In genomic region chr2:201964011-201964410, GRCh38 we compare ENCODE assay signal across 23 cellular contexts.
"Had no signal": no experiment of that assay in that cellular context is flagged by ENCODE, and none has a peak within 500 bp of the region (broad histone marks: within the 10 kb centered on the region; RNA-seq: fewer than 3 reads in every experiment).

No MANE protein-coding gene starts in this region.

- H3K36me3 ChIP-seq: adrenal gland, ascending aorta, colonic mucosa, esophagus muscularis mucosa, left ventricle myocardium inferior, neutrophil, ovary, prostate gland, spleen, tibial artery had no signal

- H3K4me3 Mint-ChIP-seq: activated B cell treated with CpG ODN at 0.5 μM for 24 hours; activated T-cell treated with anti-CD3 and anti-CD28 coated beads, Interleukin-2, amount 50 U/mL, for 72 hours; central memory CD8-positive, alpha-beta T cell; natural killer cell; T-helper 1 cell treated with Interleukin-12 subunit alpha and Interleukin-12 subunit beta and Interleukin-4 antibody, amounts not matched to agents 30 μg/mL and 1 μg/mL, for 36 hours had no signal

- H3K27ac Mint-ChIP-seq: activated B cell treated with CpG ODN at 0.5 μM for 24 hours, natural killer cell had no signal

- H3K27ac ChIP-seq: adrenal gland, ascending aorta, colonic mucosa, esophagus muscularis mucosa, hepatocyte, left ventricle myocardium inferior, neutrophil, ovary, prostate gland, spleen, tibial artery had no signal

- H3K27me3 ChIP-seq: adrenal gland, ascending aorta, colonic mucosa, esophagus muscularis mucosa, hepatocyte, neutrophil, ovary, spleen, tibial artery had no signal

- H3K4me1 ChIP-seq: adrenal gland, ascending aorta, colonic mucosa, esophagus muscularis mucosa, left ventricle myocardium inferior, prostate gland, spleen had no signal

- DNase-seq: activated B cell treated with CpG ODN at 0.5 μM for 24 hours; activated CD8-positive, alpha-beta memory T cell treated with anti-CD3 and anti-CD28 coated beads, Interleukin-2, amount 50 U/mL, for 48 hours; adrenal gland; colonic mucosa; glutamatergic neuron; left ventricle myocardium inferior; mammary epithelial cell; midbrain; natural killer cell; ovary; spleen; stimulated activated naive CD4-positive, alpha-beta T cell treated with Interleukin-2 at 50 U/mL for 16 hours; tibial artery had no signal

- H3K36me3 Mint-ChIP-seq: immature natural killer cell, natural killer cell had no signal

- H3K4me3 ChIP-seq: adrenal gland, ascending aorta, colonic mucosa, esophagus muscularis mucosa, hepatocyte, left ventricle myocardium inferior, ovary, prostate gland, spleen, tibial artery had no signal

- H3K9me3 ChIP-seq: adrenal gland, ascending aorta, colonic mucosa, esophagus muscularis mucosa, left ventricle myocardium inferior, neutrophil, ovary, prostate gland, spleen, tibial artery had no signal

- H3K4me1 Mint-ChIP-seq: central memory CD8-positive, alpha-beta T cell; natural killer cell had no signal

- H3K9me3 Mint-ChIP-seq: activated B cell treated with CpG ODN at 0.5 μM for 24 hours; activated T-cell treated with anti-CD3 and anti-CD28 coated beads, Interleukin-2, amount 50 U/mL, for 72 hours; central memory CD8-positive, alpha-beta T cell; immature natural killer cell; natural killer cell; T-helper 1 cell treated with Interleukin-12 subunit alpha and Interleukin-12 subunit beta and Interleukin-4 antibody, amounts not matched to agents 30 μg/mL and 1 μg/mL, for 36 hours had no signal

- FAIRE-seq: frontal cortex had no signal
